12 cellular contexts compared by ENCODE assay signal in genomic region chr14:101541063-101541462, GRCh38. TPM values are rescaled to one million over a fixed set of nuclear protein-coding genes. Genes with fewer than 3 reads are reported as not detected.
"Had no signal": no experiment of that assay in that cellular context is flagged by ENCODE, and none has a peak within 500 bp of the region (broad histone marks: within the 10 kb centered on the region; RNA-seq: fewer than 3 reads in every experiment).

No MANE protein-coding gene starts in this region.

- DNase-seq: H7, HFFc6, KBM-7 had no signal

- H3K4me1 ChIP-seq: HAP-1 had no signal

- H3K9ac ChIP-seq: KMS-11 had no signal

- FAIRE-seq: HepG2 had no signal

- H3K27ac ChIP-seq: HL-60, KMS-11 had no signal

- ATAC-seq: HCT116 had no signal

- H2AFZ ChIP-seq: GM23338 had no signal

- H3K4me3 ChIP-seq: GM23338, HAP-1 had no signal

- H3K36me3 ChIP-seq: HAP-1 had no signal

- H3K9me3 ChIP-seq: HAP-1 had no signal

- H3K4me2 ChIP-seq: GM23338, KMS-11 had no signal

RNA-seq across cellular contexts. Expression of gene DIO3, which starts 20.2 kb away (rescaled TPM):
- total RNA-seq: H4, HepG2, HFFc6, HT1080 had no signal
- polyA plus RNA-seq: HepG2, IgD-negative memory B cell had no signal
